Comparison of ENCODE assay signal across 16 cellular contexts in genomic region chr5:171432076-171432475, GRCh38. TPM values are rescaled to one million over a fixed set of nuclear protein-coding genes. Genes with fewer than 3 reads are reported as not detected.
DNase-seq lines count a peak whose midpoint lies in the region; ATAC-seq and TF ChIP-seq lines count a peak whose summit lies in the region.
"Had no signal": no experiment of that assay in that cellular context is flagged by ENCODE, and none has a peak within 500 bp of the region (broad histone marks: within the 10 kb centered on the region; RNA-seq: fewer than 3 reads in every experiment).

No MANE protein-coding gene starts in this region.

- no peaks in the 10 kb centered on the region for H3K4me1 ChIP-seq in suprapubic skin
- H3K4me1 ChIP-seq: A549, BE2C had no signal

- no peaks in the 10 kb centered on the region for H3K36me3 Mint-ChIP-seq in natural killer cell treated with Interleukin-12 subunit alpha and Interleukin-12 subunit beta and Interleukin-15 and Interleukin-18, amount 100 ng/mL, for 72 hours
- H3K36me3 Mint-ChIP-seq in natural killer cell (no peaks in the 10 kb centered on the region), MCF 10A (ENCODE audit: insufficient read depth, unreplicated experiment) (peaks cover 10% of the 10 kb centered on the region)
- H3K36me3 Mint-ChIP-seq: CD4-positive, alpha-beta memory T cell had no signal

- H3K4me3 Mint-ChIP-seq in natural killer cell treated with Interleukin-12 subunit alpha and Interleukin-12 subunit beta and Interleukin-15 and Interleukin-18, amount 100 ng/mL, for 72 hours = no peak overlapping the region
- no peak overlapping the region for H3K4me3 Mint-ChIP-seq in natural killer cell
- no peak overlapping the region for H3K4me3 Mint-ChIP-seq in MCF 10A (ENCODE audit: unreplicated experiment)
- H3K4me3 Mint-ChIP-seq: CD4-positive, alpha-beta memory T cell had no signal

- POLR2A ChIA-PET in MCF 10A (lab: Yijun Ruan, JAX) = no interaction called here

- TF ChIP-seq CTCF in natural killer cell (IDR thresholded peaks at IDR 0.05) = no peak
- TF ChIP-seq CTCF in suprapubic skin (IDR thresholded peaks at IDR 0.05) = no peak
- no peak for TF ChIP-seq CTCF in MCF 10A (IDR thresholded peaks at IDR 0.05; ENCODE audit: unreplicated experiment)

- no peaks in the 10 kb centered on the region for H3K27me3 Mint-ChIP-seq in natural killer cell treated with Interleukin-12 subunit alpha and Interleukin-12 subunit beta and Interleukin-15 and Interleukin-18, amount 100 ng/mL, for 72 hours
- H3K27me3 Mint-ChIP-seq in natural killer cell (ENCODE audit: low read depth in 2 of 2) (no peaks in the 10 kb centered on the region), MCF 10A (ENCODE audit: insufficient read depth, unreplicated experiment) (no peaks in the 10 kb centered on the region)
- H3K27me3 Mint-ChIP-seq: CD4-positive, alpha-beta memory T cell had no signal

- H3K9me3 Mint-ChIP-seq in natural killer cell treated with Interleukin-12 subunit alpha and Interleukin-12 subunit beta and Interleukin-15 and Interleukin-18, amount 100 ng/mL, for 72 hours = no peaks in the 10 kb centered on the region
- H3K9me3 Mint-ChIP-seq in natural killer cell (no peaks in the 10 kb centered on the region), MCF 10A (ENCODE audit: unreplicated experiment) (no peaks in the 10 kb centered on the region)
- H3K9me3 Mint-ChIP-seq: CD4-positive, alpha-beta memory T cell had no signal

- CTCF ChIA-PET in MCF 10A (lab: Yijun Ruan, JAX) = interaction anchor here (0.6 to 1.5 kb wide), 2 partner anchors 13 to 83 kb away, joined by 4 to 8 read pairs; partner anchors contain the start of gene FGF18

- BruUV-seq in MCF 10A (replicated peaks; lab: Mats Ljungman, UMichigan) = no TSS peak

- H3K36me3 ChIP-seq in suprapubic skin = no peaks in the 10 kb centered on the region
- H3K36me3 ChIP-seq: BE2C had no signal

- H3K4me1 Mint-ChIP-seq in natural killer cell treated with Interleukin-12 subunit alpha and Interleukin-12 subunit beta and Interleukin-15 and Interleukin-18, amount 100 ng/mL, for 72 hours (ENCODE audit: low read depth in 2 of 2) = no peaks in the 10 kb centered on the region
- H3K4me1 Mint-ChIP-seq in natural killer cell (no peaks in the 10 kb centered on the region), MCF 10A (ENCODE audit: insufficient read depth, unreplicated experiment) (no peaks in the 10 kb centered on the region)
- H3K4me1 Mint-ChIP-seq: CD4-positive, alpha-beta memory T cell had no signal

- no peak for ATAC-seq in natural killer cell treated with Interleukin-12 subunit alpha and Interleukin-12 subunit beta and Interleukin-15 and Interleukin-18, amount 100 ng/mL, for 72 hours
- ATAC-seq in natural killer cell (no peak), GM18870 (IDR thresholded peaks at IDR 0.05; ENCODE audit: unreplicated experiment) (no peak)
- ATAC-seq: A549, HCT116 had no signal

- DNase-seq in natural killer cell treated with Interleukin-12 subunit alpha and Interleukin-12 subunit beta and Interleukin-15 and Interleukin-18, amount 100 ng/mL, for 72 hours (ENCODE audit: low spot score) = peak; percentile 44
- DNase-seq in natural killer cell (no peak), mesenteric fat pad (ENCODE audit: low spot score) (peak; percentile 84), suprapubic skin (ENCODE audit: low spot score in 2 of 2) (peak; percentile 57 to 62), COLO829 (ENCODE audit: low spot score) (no peak), MCF 10A (ENCODE audit: unreplicated experiment) (no peak)
- DNase-seq: BE2C; CD4-positive, alpha-beta memory T cell; COR-L47; DND-41; GF-D8 had no signal

- no peak for TF ChIP-seq POLR2A in suprapubic skin (IDR thresholded peaks at IDR 0.05)

- H3K27me3 ChIP-seq in suprapubic skin = no peaks in the 10 kb centered on the region
- H3K27me3 ChIP-seq: BE2C had no signal

- no peak overlapping the region for H3K4me3 ChIP-seq in suprapubic skin
- H3K4me3 ChIP-seq: A549 had no signal

- no peaks in the 10 kb centered on the region for H3K9me3 ChIP-seq in suprapubic skin
- H3K9me3 ChIP-seq: A549, BE2C had no signal

- intact Hi-C loops in natural killer cell (cut with micrococcal nuclease) (no loop called here), MCF 10A (cut with micrococcal nuclease) (no loop called here)

- WGBS in suprapubic skin = 80% methylated on average over 7 of the region's 8 CpGs

- H3K27ac ChIP-seq in suprapubic skin = no peak overlapping the region
- H3K27ac ChIP-seq: A549, C4-2B, HL-60 had no signal

- no peak overlapping the region for H3K27ac Mint-ChIP-seq in natural killer cell treated with Interleukin-12 subunit alpha and Interleukin-12 subunit beta and Interleukin-15 and Interleukin-18, amount 100 ng/mL, for 72 hours
- H3K27ac Mint-ChIP-seq in natural killer cell (no peak overlapping the region), MCF 10A (ENCODE audit: low read depth, unreplicated experiment) (no peak overlapping the region)
- H3K27ac Mint-ChIP-seq: CD4-positive, alpha-beta memory T cell had no signal

- no peak for TF ChIP-seq EP300 in suprapubic skin (IDR thresholded peaks at IDR 0.05)

RNA-seq across cellular contexts. Expression of gene FGF18, which starts 12.6 kb away (rescaled TPM):
- total RNA-seq in natural killer cell treated with Interleukin-12 subunit alpha and Interleukin-12 subunit beta and Interleukin-15 and Interleukin-18, amount 100 ng/mL, for 72 hours = under 1 TPM in 1 of 2 donors, not detected in 1; 0.28 TPM
- total RNA-seq in natural killer cell (under 1 TPM; 0.16 to 0.25 (median 0.23) TPM), mesenteric fat pad (1.7 TPM), suprapubic skin (1 to 10 TPM in 1 of 4 donors, under 1 TPM in 3; 0.32 to 3.2 (median 0.50) TPM), MCF 10A (2022) (not detected in 2 replicates)

RNA-seq across cellular contexts. Expression of gene NPM1, which starts 44.4 kb away (rescaled TPM):
- 1,000 to 10,000 TPM; 1,349 to 2,333 TPM for total RNA-seq in natural killer cell treated with Interleukin-12 subunit alpha and Interleukin-12 subunit beta and Interleukin-15 and Interleukin-18, amount 100 ng/mL, for 72 hours
- total RNA-seq in natural killer cell (100 to 1,000 TPM; 440 to 554 (median 454) TPM), mesenteric fat pad (526 TPM), suprapubic skin (100 to 1,000 TPM; 439 to 524 (median 469) TPM), MCF 10A (2022) (3,249 and 4,548 TPM in 2 replicates)

Comparison
In these comparisons a context has a peak if more than half of its experiments do, and no peak if none do; other contexts are left out.
1. DNase-seq: peak in natural killer cell treated with Interleukin-12 subunit alpha and Interleukin-12 subunit beta and Interleukin-15 and Interleukin-18, amount 100 ng/mL, for 72 hours (single experiment), mesenteric fat pad (single experiment) and suprapubic skin (2 of 2); none in natural killer cell (single experiment), COLO829 (single experiment) and MCF 10A (single experiment).